ENCODE assay signal across 1 cellular context in the genomic region with DNA sequence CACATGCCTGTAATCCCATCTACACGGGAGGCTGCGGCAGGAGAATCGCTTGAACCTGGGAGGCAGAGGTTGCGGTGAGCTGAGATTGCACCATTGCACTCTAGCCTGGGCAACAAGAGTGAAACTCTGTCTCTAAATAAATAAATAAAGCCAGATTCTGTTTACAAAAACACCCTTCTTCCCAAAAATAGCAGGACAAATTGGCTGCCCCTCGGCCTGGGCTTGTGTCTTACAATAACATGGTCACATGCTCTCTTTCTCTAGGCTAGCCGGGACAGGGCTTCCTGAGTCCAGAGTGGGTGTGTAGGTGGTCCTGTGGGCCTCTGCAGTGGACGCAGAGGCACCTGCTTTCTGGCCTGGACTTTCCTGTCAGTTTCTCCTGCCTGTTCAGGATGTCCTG.
TF ChIP-seq lines count a peak whose summit lies in the region.

No MANE protein-coding gene starts in this region.

TF ChIP-seq in liver, 16 proteins besides CTCF, POLR2A, EP300 and RAD21 (continued from another document):
- TF ChIP-seq HNF4A (conservative IDR thresholded peaks at IDR 0.05) = peak in 1 of 2 donors; percentile 37
